In the genomic region with DNA sequence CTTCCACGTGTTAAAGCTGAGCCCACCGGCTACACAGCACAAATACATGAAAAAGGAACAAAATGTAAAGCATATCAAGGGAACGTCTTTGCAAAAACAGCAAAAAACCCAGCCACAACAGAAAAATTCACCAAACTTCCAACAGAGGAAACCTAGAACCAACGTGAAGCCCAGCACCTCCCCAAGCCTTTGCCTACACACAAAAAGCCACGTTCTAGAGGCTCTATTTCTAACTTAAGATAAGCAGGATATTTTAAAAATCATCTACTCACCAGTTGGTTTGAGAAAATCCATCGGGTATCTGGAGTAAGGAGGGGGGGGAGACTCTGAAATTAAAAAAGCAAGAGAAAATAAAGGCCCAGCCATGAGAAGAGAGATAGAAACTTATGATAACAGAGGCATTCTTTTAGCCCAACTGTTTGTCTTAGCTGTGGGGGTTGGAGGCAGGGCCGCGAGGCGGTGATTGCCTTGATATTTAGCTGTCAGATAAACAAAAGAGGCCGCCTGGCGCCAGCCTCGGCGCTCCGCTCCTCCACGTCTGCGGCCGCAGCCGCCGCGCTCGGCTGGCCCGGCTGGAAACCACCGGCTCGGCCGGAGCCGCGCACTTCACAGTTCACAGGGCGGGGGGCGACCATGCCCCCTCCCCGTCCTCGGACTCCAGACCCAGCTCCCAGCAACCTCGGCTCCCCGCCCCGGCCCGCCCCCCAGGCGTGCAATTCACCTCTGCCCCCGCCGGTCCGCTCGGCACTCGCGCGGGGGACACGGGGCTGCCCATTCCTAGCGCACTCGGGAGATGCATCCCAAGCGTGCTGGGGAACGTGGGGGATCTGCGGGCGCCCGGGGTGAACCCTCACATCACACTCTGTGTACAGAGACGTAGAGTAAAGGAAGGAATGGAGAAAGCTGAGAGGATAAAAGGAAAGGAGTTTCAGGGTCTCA, we compare ENCODE assay signal across 8 cellular contexts. TPM values are rescaled to one million over a fixed set of nuclear protein-coding genes. Genes with fewer than 3 reads are reported as not detected.
DNase-seq lines count a peak whose midpoint lies in the region; ATAC-seq and TF ChIP-seq lines count a peak whose summit lies in the region.

No MANE protein-coding gene starts in this region.

- peaks cover 80% of the 10 kb centered on the region for H3K79me2 ChIP-seq in fibroblast of lung (ENCODE audit: control insufficient read depth, insufficient read depth, low read length)

- H3K27me3 ChIP-seq in fibroblast of lung (ENCODE audit: control insufficient read depth, insufficient read depth, low read length) = no peaks in the 10 kb centered on the region

- peak; percentile 44 for DNase-seq in activated CD4-positive, CD25-positive, alpha-beta regulatory T cell treated with anti-CD3 and anti-CD28 coated beads, Interleukin-2, amount 50 U/mL, for 72 hours
- DNase-seq in NCI-H2196 treated with DMSO at 0.1 percent for 48 hours (lab: John Stamatoyannopoulos, UW; ENCODE audit: unreplicated experiment) = peak; percentile 24
- DNase-seq in activated T-cell treated with anti-CD3 and anti-CD28 coated beads, Interleukin-2, amount 50 U/mL, for 72 hours = peak; percentile 46 to 49
- peak; percentile 80 to 83 for DNase-seq in fibroblast of lung (ENCODE audit: low read depth in 2 of 2)
- peak; percentile 71 for DNase-seq in natural killer cell treated with Interleukin-12 subunit alpha and Interleukin-12 subunit beta and Interleukin-15 and Interleukin-18, amount 100 ng/mL, for 72 hours (ENCODE audit: low spot score)
- DNase-seq in HPDE6-E6E7 (ENCODE audit: extremely low spot score) = no peak

- peaks cover 10% of the 10 kb centered on the region for H3K27me3 Mint-ChIP-seq in activated T-cell treated with anti-CD3 and anti-CD28 coated beads, Interleukin-2, amount 50 U/mL, for 72 hours (ENCODE audit: low read depth)
- no peaks in the 10 kb centered on the region for H3K27me3 Mint-ChIP-seq in natural killer cell treated with Interleukin-12 subunit alpha and Interleukin-12 subunit beta and Interleukin-15 and Interleukin-18, amount 100 ng/mL, for 72 hours

- H3K27ac Mint-ChIP-seq in activated T-cell treated with anti-CD3 and anti-CD28 coated beads, Interleukin-2, amount 50 U/mL, for 72 hours = peak overlapping the region; percentile 82
- peak overlapping the region; percentile 75 to 81 for H3K27ac Mint-ChIP-seq in natural killer cell treated with Interleukin-12 subunit alpha and Interleukin-12 subunit beta and Interleukin-15 and Interleukin-18, amount 100 ng/mL, for 72 hours

- H3K4me1 ChIP-seq in fibroblast of lung (ENCODE audit: control insufficient read depth, extremely low read depth, insufficient read depth, low read length) = peaks cover 19% of the 10 kb centered on the region

- TF ChIP-seq CTCF in fibroblast of lung (conservative IDR thresholded peaks at IDR 0.05 in 1 of 2, IDR thresholded peaks at IDR 0.05 in 1 of 2; ENCODE audit: low read depth in 1 of 2, low read length in 2 of 2) = peak in 1 of 2 donors; percentile 4

- H3K9me3 ChIP-seq in fibroblast of lung (ENCODE audit: control insufficient read depth, insufficient read depth, low read depth, low read length) = no peaks in the 10 kb centered on the region

- peaks cover 2% of the 10 kb centered on the region for H3K36me3 ChIP-seq in fibroblast of lung (ENCODE audit: control insufficient read depth, insufficient read depth, low read length)

- H3K9ac ChIP-seq in fibroblast of lung (ENCODE audit: insufficient read depth, low read length) = peak overlapping the region; percentile 89

- peaks cover 53% of the 10 kb centered on the region for H3K4me1 Mint-ChIP-seq in activated T-cell treated with anti-CD3 and anti-CD28 coated beads, Interleukin-2, amount 50 U/mL, for 72 hours (ENCODE audit: low read depth)
- H3K4me1 Mint-ChIP-seq in natural killer cell treated with Interleukin-12 subunit alpha and Interleukin-12 subunit beta and Interleukin-15 and Interleukin-18, amount 100 ng/mL, for 72 hours (ENCODE audit: low read depth in 2 of 2) = peaks cover 46 to 48% of the 10 kb centered on the region in 2 donors

- H2AFZ ChIP-seq in fibroblast of lung (ENCODE audit: low read length) = no peak overlapping the region

- H3K36me3 Mint-ChIP-seq in activated T-cell treated with anti-CD3 and anti-CD28 coated beads, Interleukin-2, amount 50 U/mL, for 72 hours (ENCODE audit: insufficient read depth in 2 of 2) = peaks cover 10 to 21% of the 10 kb centered on the region in 2 donors
- H3K36me3 Mint-ChIP-seq in natural killer cell treated with Interleukin-12 subunit alpha and Interleukin-12 subunit beta and Interleukin-15 and Interleukin-18, amount 100 ng/mL, for 72 hours = peaks cover 28% of the 10 kb centered on the region

- H3K4me2 ChIP-seq in fibroblast of lung (ENCODE audit: extremely low read depth, insufficient read depth, low read length) = peak overlapping the region; percentile 95

- no peaks in the 10 kb centered on the region for H4K20me1 ChIP-seq in fibroblast of lung (ENCODE audit: control insufficient read depth, extremely low read depth, insufficient read depth, low read length)

- no peaks in the 10 kb centered on the region for H3K9me3 Mint-ChIP-seq in activated T-cell treated with anti-CD3 and anti-CD28 coated beads, Interleukin-2, amount 50 U/mL, for 72 hours
- H3K9me3 Mint-ChIP-seq in natural killer cell treated with Interleukin-12 subunit alpha and Interleukin-12 subunit beta and Interleukin-15 and Interleukin-18, amount 100 ng/mL, for 72 hours = no peaks in the 10 kb centered on the region

- H3K27ac ChIP-seq in fibroblast of lung (ENCODE audit: insufficient read depth, low read length) = peak overlapping the region; percentile 86

- no peak for ATAC-seq in activated CD4-positive, CD25-positive, alpha-beta regulatory T cell treated with anti-CD3 and anti-CD28 coated beads, Interleukin-2, amount 50 U/mL, for 24 hours
- ATAC-seq in activated T-cell treated with anti-CD3 and anti-CD28 coated beads, Interleukin-2, amount 50 U/mL, for 72 hours (replicated peaks in 1 of 2) = peak in 1 of 2 donors; percentile 4
- ATAC-seq in natural killer cell treated with Interleukin-12 subunit alpha and Interleukin-12 subunit beta and Interleukin-15 and Interleukin-18, amount 100 ng/mL, for 72 hours = peak; percentile 0 to 2
- ATAC-seq in GM21367 (IDR thresholded peaks at IDR 0.05; ENCODE audit: unreplicated experiment) = no peak

- H3K4me3 ChIP-seq in fibroblast of lung (replicated peaks in 1 of 4; ENCODE audit: control extremely low read depth in 1 of 4, insufficient read depth in 1 of 4, low read depth in 3 of 4, low read length in 4 of 4) = peak overlapping the region; percentile 82 to 96 (median 89)

- H3K4me3 Mint-ChIP-seq in activated T-cell treated with anti-CD3 and anti-CD28 coated beads, Interleukin-2, amount 50 U/mL, for 72 hours = peak overlapping the region; percentile 89 to 96
- H3K4me3 Mint-ChIP-seq in natural killer cell treated with Interleukin-12 subunit alpha and Interleukin-12 subunit beta and Interleukin-15 and Interleukin-18, amount 100 ng/mL, for 72 hours = peak overlapping the region; percentile 96

RNA-seq across cellular contexts. Expression of gene SMAD7, which starts 2.4 kb away (rescaled TPM):
- total RNA-seq in activated T-cell treated with anti-CD3 and anti-CD28 coated beads, Interleukin-2, amount 50 U/mL, for 72 hours = 10 to 100 TPM; 14.9 to 21.7 TPM
- 16.3 and 23.1 TPM in 2 replicates for total RNA-seq in fibroblast of lung
- polyA plus RNA-seq in fibroblast of lung = 6.1 and 8.1 TPM in 2 replicates
- 5.0 and 7.1 TPM in 2 replicates for polyA plus RNA-seq in fibroblast of lung (2012)
- polyA minus RNA-seq in fibroblast of lung (ENCODE audit: low replicate concordance) = 14.3 and 26.8 TPM in 2 replicates
- 10 to 100 TPM; 49.1 to 85.8 TPM for total RNA-seq in natural killer cell treated with Interleukin-12 subunit alpha and Interleukin-12 subunit beta and Interleukin-15 and Interleukin-18, amount 100 ng/mL, for 72 hours

Comparison
In these comparisons a context has a peak if more than half of its experiments do, and no peak if none do; other contexts are left out.
1. ATAC-seq: peak in natural killer cell treated with Interleukin-12 subunit alpha and Interleukin-12 subunit beta and Interleukin-15 and Interleukin-18, amount 100 ng/mL, for 72 hours (2 of 2); none in activated CD4-positive, CD25-positive, alpha-beta regulatory T cell treated with anti-CD3 and anti-CD28 coated beads, Interleukin-2, amount 50 U/mL, for 24 hours (0 of 2) and GM21367 (single experiment).